In genomic region chr10:119666709-119667004, GRCh38 we compare ENCODE assay signal across 1 cellular context.
TF ChIP-seq lines count a peak whose summit lies in the region.

No MANE protein-coding gene starts in this region.

TF ChIP-seq in endothelial cell of umbilical vein, 7 proteins besides CTCF, POLR2A, EP300 and RAD21:
- TF ChIP-seq POLR2AphosphoS5 (IDR thresholded peaks at IDR 0.05; ENCODE audit: insufficient read depth, low read depth, low read length) (no peak), MAX (IDR thresholded peaks at IDR 0.05; ENCODE audit: insufficient read depth, insufficient read length) (no peak), EZH2 (IDR thresholded peaks at IDR 0.05; ENCODE audit: borderline replicate concordance, low read depth, low read length, severe bottlenecking) (no peak), FOS (IDR thresholded peaks at IDR 0.05; ENCODE audit: borderline replicate concordance, insufficient read depth, low read length) (no peak), MYC (IDR thresholded peaks at IDR 0.05; ENCODE audit: low read depth, low read length) (no peak), JUN (IDR thresholded peaks at IDR 0.05; ENCODE audit: borderline replicate concordance, insufficient read depth, insufficient read length, low read depth) (no peak), GATA2 (IDR thresholded peaks at IDR 0.05; ENCODE audit: insufficient read depth, insufficient read length, low read depth, low read length) (no peak)
